15 cellular contexts compared by ENCODE assay signal in genomic region chr3:79175870-79176269, GRCh38.
A peak's percentile ranks its signal among the peaks of the same experiment; 100 is the strongest.
DNase-seq lines count a peak whose midpoint lies in the region; TF ChIP-seq lines count a peak whose summit lies in the region.
"Had no signal": no experiment of that assay in that cellular context is flagged by ENCODE, and none has a peak within 500 bp of the region (broad histone marks: within the 10 kb centered on the region; RNA-seq: fewer than 3 reads in every experiment).

No MANE protein-coding gene starts in this region.

- TF ChIP-seq CTCF in BE2C (IDR thresholded peaks at IDR 0.05; ENCODE audit: low read depth, low read length) (no peak), fibroblast of the aortic adventitia (IDR thresholded peaks at IDR 0.05; ENCODE audit: insufficient read depth, low read length) (no peak)

- H3K4me1 Mint-ChIP-seq in T-helper 2 cell treated with Interferon-gamma antibody and Interleukin-4, amounts not matched to agents 5 μg/mL and 100 μg/mL, for 36 hours (ENCODE audit: low read depth): no peaks in the 10 kb centered on the region
- H3K4me1 Mint-ChIP-seq: CD4-positive, CD25-positive, alpha-beta regulatory T cell; IgD-negative memory B cell had no signal

- H3K4me3 ChIP-seq in BE2C (ENCODE audit: low read depth, low read length) (no peak overlapping the region), fibroblast of the aortic adventitia (ENCODE audit: low read depth, low read length) (no peak overlapping the region), MG63 (no peak overlapping the region)
- H3K4me3 ChIP-seq: BLaER1 treated with 17β-estradiol and CSF1 and Interleukin-3, amounts not matched to agents 10 nM and 100 nM; GM12878; GM23338 had no signal

- H3K27me3 Mint-ChIP-seq in T-helper 2 cell treated with Interferon-gamma antibody and Interleukin-4, amounts not matched to agents 5 μg/mL and 100 μg/mL, for 36 hours (ENCODE audit: low read depth): no peaks in the 10 kb centered on the region
- H3K27me3 Mint-ChIP-seq: CD4-positive, CD25-positive, alpha-beta regulatory T cell; IgD-negative memory B cell had no signal

- no peak overlapping the region for H3K4me3 Mint-ChIP-seq in T-helper 2 cell treated with Interferon-gamma antibody and Interleukin-4, amounts not matched to agents 5 μg/mL and 100 μg/mL, for 36 hours
- H3K4me3 Mint-ChIP-seq: CD4-positive, CD25-positive, alpha-beta regulatory T cell; GM23338; IgD-negative memory B cell had no signal

- H3K9me3 ChIP-seq in BE2C: no peaks in the 10 kb centered on the region; the same call in 1 of the 2 replicates
- no peaks in the 10 kb centered on the region for H3K9me3 ChIP-seq in MG63

- H3K27ac Mint-ChIP-seq in T-helper 2 cell treated with Interferon-gamma antibody and Interleukin-4, amounts not matched to agents 5 μg/mL and 100 μg/mL, for 36 hours: no peak overlapping the region
- H3K27ac Mint-ChIP-seq: CD4-positive, CD25-positive, alpha-beta regulatory T cell; GM23338; IgD-negative memory B cell had no signal

- H3K4me1 ChIP-seq in BE2C: peaks cover 4% of the 10 kb centered on the region

- no peaks in the 10 kb centered on the region for H3K36me3 Mint-ChIP-seq in T-helper 2 cell treated with Interferon-gamma antibody and Interleukin-4, amounts not matched to agents 5 μg/mL and 100 μg/mL, for 36 hours (ENCODE audit: low read depth)
- H3K36me3 Mint-ChIP-seq: CD4-positive, CD25-positive, alpha-beta regulatory T cell; IgD-negative memory B cell had no signal

- no peaks in the 10 kb centered on the region for H3K36me3 ChIP-seq in BE2C
- H3K36me3 ChIP-seq in MG63: no peaks in the 10 kb centered on the region
- H3K36me3 ChIP-seq: BLaER1 treated with 17β-estradiol and CSF1 and Interleukin-3, amounts not matched to agents 10 nM and 100 nM had no signal

- peaks cover 5% of the 10 kb centered on the region for H3K9me3 Mint-ChIP-seq in T-helper 2 cell treated with Interferon-gamma antibody and Interleukin-4, amounts not matched to agents 5 μg/mL and 100 μg/mL, for 36 hours
- H3K9me3 Mint-ChIP-seq: IgD-negative memory B cell had no signal

- no peaks in the 10 kb centered on the region for H3K27me3 ChIP-seq in BE2C
- no peaks in the 10 kb centered on the region for H3K27me3 ChIP-seq in MG63
- H3K27me3 ChIP-seq: BLaER1 treated with 17β-estradiol and CSF1 and Interleukin-3, amounts not matched to agents 10 nM and 100 nM had no signal

- DNase-seq in BE2C (peak; percentile 52), MV-4-11 (lab: John Stamatoyannopoulos, UW) (peak; percentile 77), OCI-M1 (lab: John Stamatoyannopoulos, UW) (peak; percentile 66), fibroblast of the aortic adventitia (ENCODE audit: low read depth) (peak; percentile 17), HuH-7 (ENCODE audit: low spot score) (no peak), MG63 (no peak), NCI-H526 (lab: John Stamatoyannopoulos, UW) (no peak)
- no peak for DNase-seq in T-helper 2 cell treated with Interferon-gamma antibody and Interleukin-4, amounts not matched to agents 5 μg/mL and 100 μg/mL, for 36 hours (ENCODE audit: low spot score)
- DNase-seq: CD4-positive, CD25-positive, alpha-beta regulatory T cell; DMS79; H7 had no signal

Comparison
In these comparisons a context has a peak if more than half of its experiments do, and no peak if none do; other contexts are left out.
1. DNase-seq: peak in BE2C (single experiment), MV-4-11 (single experiment), OCI-M1 (single experiment) and fibroblast of the aortic adventitia (single experiment); none in HuH-7 (single experiment), MG63 (single experiment), T-helper 2 cell treated with Interferon-gamma antibody and Interleukin-4, amounts not matched to agents 5 μg/mL and 100 μg/mL, for 36 hours (single experiment) and NCI-H526 (0 of 2).